In the genomic region with DNA sequence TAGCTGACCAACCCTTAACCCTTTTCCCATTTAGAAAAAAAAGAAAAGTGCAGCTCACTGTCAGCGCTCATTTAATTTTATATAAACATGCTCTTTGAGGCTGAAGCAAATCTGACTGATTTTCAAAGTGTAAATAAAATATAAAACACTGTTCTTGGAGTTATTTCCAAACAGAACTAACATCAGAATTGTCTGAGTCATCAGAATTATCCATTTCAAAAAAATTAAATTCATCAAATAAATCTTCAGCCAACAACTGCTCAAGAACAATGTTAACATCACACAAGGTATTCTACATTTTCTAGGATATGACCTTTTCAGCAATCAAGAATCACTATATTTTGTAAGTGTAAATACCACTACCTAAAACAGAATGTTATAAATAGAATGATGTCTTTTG, we compare ENCODE assay signal across 33 cellular contexts.
"Had no signal": no experiment of that assay in that cellular context is flagged by ENCODE, and none has a peak within 500 bp of the region (broad histone marks: within the 10 kb centered on the region; RNA-seq: fewer than 3 reads in every experiment).

No MANE protein-coding gene starts in this region.

- H3K27ac ChIP-seq: adrenal gland, cardiac muscle cell, VCaP had no signal

- H3K4me3 ChIP-seq: adrenal gland, cardiac muscle cell had no signal

- DNase-seq: activated B cell treated with CpG ODN at 0.5 μM for 24 hours; activated CD4-positive, alpha-beta memory T cell treated with anti-CD3 and anti-CD28 coated beads for 36 hours; activated CD4-positive, alpha-beta T cell treated with anti-CD3 and anti-CD28 coated beads for 4 hours; activated CD4-positive, alpha-beta T cell treated with anti-CD3 and anti-CD28 coated beads, Interleukin-2, amount 10 ng/mL, durations not matched to agents 24 days and 14 days; activated CD4-positive, alpha-beta T cell treated with anti-CD3 and anti-CD28 coated beads, Interleukin-2, amount 50 U/mL, for 1 hour; activated CD4-positive, alpha-beta T cell treated with anti-CD3 and anti-CD28 coated beads, Interleukin-2, amount 50 U/mL, for 4 hours; activated CD4-positive, CD25-positive, alpha-beta regulatory T cell treated with anti-CD3 and anti-CD28 coated beads, Interleukin-2, amount 50 U/mL, for 72 hours; activated CD8-positive, alpha-beta memory T cell treated with anti-CD3 and anti-CD28 coated beads, Interleukin-2, amount 50 U/mL, for 4 hours; activated CD8-positive, alpha-beta T cell treated with anti-CD3 and anti-CD28 coated beads for 36 hours; activated effector memory CD4-positive, alpha-beta T cell treated with anti-CD3 and anti-CD28 coated beads, Interleukin-2, amount 50 U/mL, for 16 hours; activated gamma-delta T cell treated with Interleukin-2 at 50 U/mL for 16 hours; activated naive CD4-positive, alpha-beta T cell; activated naive CD4-positive, alpha-beta T cell treated with anti-CD3 and anti-CD28 coated beads for 36 hours; activated naive CD4-positive, alpha-beta T cell treated with anti-CD3 and anti-CD28 coated beads, Interleukin-2, amount 50 U/mL, for 16 hours; activated naive CD8-positive, alpha-beta T cell treated with anti-CD3 and anti-CD28 coated beads for 36 hours; activated T-cell treated with anti-CD3 and anti-CD28 coated beads for 4 hours; activated T-cell treated with anti-CD3 and anti-CD28 coated beads, Interleukin-2, amount 50 U/mL, for 1 hour; activated T-cell treated with anti-CD3 and anti-CD28 coated beads, Interleukin-2, amount 50 U/mL, for 4 hours; activated T-cell treated with anti-CD3 and anti-CD28 coated beads, Interleukin-2, amount 50 U/mL, for 72 hours; adrenal gland; amniotic stem cell; aorta; caudate nucleus; cerebellar nuclear complex; T-helper 2 cell; T-helper 9 cell had no signal

- H3K4me1 ChIP-seq: adrenal gland had no signal

- FAIRE-seq: astrocyte, bronchial epithelial cell, TTC549 had no signal

- H3K36me3 ChIP-seq: adrenal gland had no signal

- ATAC-seq: activated CD8-positive, alpha-beta T cell treated with anti-CD3 and anti-CD28 coated beads for 36 hours; activated naive CD4-positive, alpha-beta T cell treated with anti-CD3 and anti-CD28 coated beads, Interleukin-2, amount 50 U/mL, for 72 hours; activated T-cell treated with anti-CD3 and anti-CD28 coated beads, Interleukin-2, amount 50 U/mL, for 4 hours; activated T-cell treated with anti-CD3 and anti-CD28 coated beads, Interleukin-2, amount 50 U/mL, for 72 hours; activated T-helper 17 cell treated with anti-CD3 and anti-CD28 coated beads, Interleukin-2, amount 50 U/mL, for 72 hours had no signal

- H3K27me3 ChIP-seq: adrenal gland, cardiac muscle cell had no signal

- H3K9me3 ChIP-seq: adrenal gland had no signal
